Comparison of ENCODE assay signal across 8 cellular contexts in genomic region chr12:113591480-113591971, GRCh38.
DNase-seq lines count a peak whose midpoint lies in the region; ATAC-seq, FAIRE-seq and TF ChIP-seq lines count a peak whose summit lies in the region.

No MANE protein-coding gene starts in this region.

- peak overlapping the region; percentile 95 for H4K91ac ChIP-seq in H1 (replicated peaks; ENCODE audit: insufficient read length, low read length)

- DNase-seq in left cardiac atrium (peak; percentile 20), cardiac septum (ENCODE audit: low spot score) (no peak), NCI-H2227 treated with DMSO at 0.1 percent for 48 hours (lab: John Stamatoyannopoulos, UW) (peak; percentile 67), H1 (ENCODE audit: low read depth in 1 of 2, low spot score in 2 of 2) (peak in 1 of 2 experiments; percentile 62), upper lobe of right lung (peak; percentile 80), medulla oblongata (ENCODE audit: extremely low spot score) (no peak), G401 (ENCODE audit: low spot score) (no peak)

- no peak overlapping the region for H3K27ac ChIP-seq in H1 (ENCODE audit: low read depth, low read length)
- H3K27ac ChIP-seq in upper lobe of right lung = no peak overlapping the region

- TF ChIP-seq CTCF in H1 (IDR thresholded peaks at IDR 0.05; ENCODE audit: control extremely low read depth in 1 of 3, insufficient read depth in 1 of 3, low read depth in 1 of 3, low read length in 3 of 3) (no peak), upper lobe of right lung (IDR thresholded peaks at IDR 0.05) (no peak)

- peaks cover 0 to 5% of the 10 kb centered on the region in 2 experiments; a peak in 1 of 4 replicates for H3K9me3 ChIP-seq in H1 (ENCODE audit: insufficient read depth in 2 of 2, low read depth in 1 of 2, low read length in 1 of 2)
- H3K9me3 ChIP-seq in upper lobe of right lung = no peaks in the 10 kb centered on the region

- no peak for TF ChIP-seq POLR2A in H1 (IDR thresholded peaks at IDR 0.05; ENCODE audit: control extremely low read depth in 1 of 2, low read depth in 2 of 2, low read length in 2 of 2)

- POLR2A ChIA-PET in H1 (lab: Charles Lee; ENCODE audit: partially characterized antibody) = interaction anchor here (1.0 to 2.1 kb wide), 3 partner anchors 18 to 95 kb away, joined by 3 to 11 read pairs (median 3); no protein-coding TSS in a partner anchor

- peak overlapping the region; percentile 82; the same call in 1 of the 2 replicates for H2BK12ac ChIP-seq in H1 (ENCODE audit: low read depth, low read length)

- H2BK20ac ChIP-seq in H1 (ENCODE audit: low read length) = no peak overlapping the region

- 4% methylated on average over 39 of the region's 46 CpGs; no CpG with 5 or more reads in 1 of the 2 experiments for WGBS in H1 (ENCODE audit: extremely low coverage in 1 of 2, insufficient coverage in 1 of 2, insufficient read length in 1 of 2, insufficient replicate concordance in 2 of 2, low coverage in 1 of 2, low lambda C conversion rate in 2 of 2, missing lambda C conversion rate in 1 of 2), 2 experiments

- H3K79me1 ChIP-seq in H1 (ENCODE audit: low read depth, low read length) = no peaks in the 10 kb centered on the region

- H3K4me1 ChIP-seq in H1 (replicated peaks in 1 of 4; ENCODE audit: control insufficient read depth in 3 of 4, insufficient read depth in 4 of 4, low read length in 3 of 4) = peaks cover 6 to 21% (median 17%) of the 10 kb centered on the region in 4 experiments; a peak in 5 of 7 replicates
- no peaks in the 10 kb centered on the region for H3K4me1 ChIP-seq in upper lobe of right lung

- no peak overlapping the region for H3K23ac ChIP-seq in H1 (ENCODE audit: insufficient read length)

- no peak overlapping the region for H2AFZ ChIP-seq in H1 (ENCODE audit: low read length)

- no peak overlapping the region for H3K9ac ChIP-seq in H1 (replicated peaks in 1 of 4; ENCODE audit: extremely low read depth in 1 of 4, low read depth in 3 of 4, low read length in 3 of 4)

- peak overlapping the region; percentile 17 to 60 (median 24); a peak in 7 of 8 replicates for H3K4me3 ChIP-seq in H1 (ENCODE audit: extremely low read depth in 1 of 4, insufficient read depth in 2 of 4, low read depth in 3 of 4, low read length in 4 of 4)
- H3K4me3 ChIP-seq in upper lobe of right lung = peak overlapping the region; percentile 10

- H4K5ac ChIP-seq in H1 (ENCODE audit: insufficient read length, low read depth, low read length) = no peak overlapping the region

- peak overlapping the region; percentile 36; the same call in 1 of the 2 replicates for H2BK15ac ChIP-seq in H1 (ENCODE audit: low read length)

- peak overlapping the region; percentile 59 to 62 for H3K4me2 ChIP-seq in H1 (ENCODE audit: insufficient read depth in 1 of 2, low read depth in 2 of 2, low read length in 2 of 2)

- no peak overlapping the region for H3K56ac ChIP-seq in H1 (replicated peaks; ENCODE audit: insufficient read length, low read depth, low read length)

- no peak overlapping the region for H3K14ac ChIP-seq in H1 (ENCODE audit: insufficient read length)

- no peak overlapping the region for H2BK120ac ChIP-seq in H1 (replicated peaks; ENCODE audit: low read depth, low read length)

- in situ Hi-C loops in G401 (cut with HindIII; ENCODE audit: low sequenced_read_pairs) = no loop called here

- H4K8ac ChIP-seq in H1 (ENCODE audit: extremely low read depth, insufficient read depth, low read length) = no peak overlapping the region

- no peak for TF ChIP-seq RAD21 in H1 (IDR thresholded peaks at IDR 0.05 in 1 of 2, conservative IDR thresholded peaks at IDR 0.05 in 1 of 2; ENCODE audit: low read depth in 2 of 2, low read length in 2 of 2)

- H2BK5ac ChIP-seq in H1 (ENCODE audit: low read depth, low read length) = no peak overlapping the region

- intact Hi-C loops in left cardiac atrium (cut with DNase I) (no loop called here), cardiac septum (cut with DNase I) (no loop called here), upper lobe of right lung (cut with DNase I) (no loop called here)

- CTCF ChIA-PET in H1 (lab: Charles Lee; ENCODE audit: partially characterized antibody) = interaction anchor here (0.8 to 1.8 kb wide), 7 partner anchors 10 to 140 kb away, joined by 3 to 7 read pairs (median 4); no protein-coding TSS in a partner anchor

- no peaks in the 10 kb centered on the region for H3K79me2 ChIP-seq in H1 (ENCODE audit: control insufficient read depth in 1 of 2, insufficient read depth in 2 of 2, low read length in 2 of 2)

- H2AK5ac ChIP-seq in H1 (ENCODE audit: low read depth, low read length) = no peak overlapping the region

- FAIRE-seq in H1 (lab: Jason Lieb, UNC) = no peak

- H3K36me3 ChIP-seq in H1 (ENCODE audit: control insufficient read depth in 2 of 4, insufficient read depth in 4 of 4, low read length in 3 of 4) (no peaks in the 10 kb centered on the region), upper lobe of right lung (no peaks in the 10 kb centered on the region)

- peaks cover 12% of the 10 kb centered on the region; the same call in 1 of the 2 replicates for H3K23me2 ChIP-seq in H1 (ENCODE audit: low read depth, low read length)

- H3K18ac ChIP-seq in H1 (ENCODE audit: extremely low read depth, low read length) = 0 out of 2 replicates have a peak overlapping the region, but pooled peaks have one; percentile 41

- H3K4ac ChIP-seq in H1 (replicated peaks; ENCODE audit: insufficient read length, low read depth, low read length) = no peak overlapping the region

- no peak for TF ChIP-seq EP300 in H1 (IDR thresholded peaks at IDR 0.05; ENCODE audit: borderline replicate concordance in 1 of 2, low read depth in 2 of 2, low read length in 2 of 2)

- peaks cover 0 to 9% (median 1%) of the 10 kb centered on the region in 4 experiments; a peak in 4 of 7 replicates for H3K27me3 ChIP-seq in H1 (replicated peaks in 1 of 4; ENCODE audit: control insufficient read depth in 3 of 4, extremely low read depth in 1 of 4, insufficient read depth in 3 of 4, low read length in 3 of 4)
- peaks cover 45% of the 10 kb centered on the region for H3K27me3 ChIP-seq in upper lobe of right lung

- H4K20me1 ChIP-seq in H1 (replicated peaks in 1 of 2; ENCODE audit: control insufficient read depth in 1 of 2, insufficient read depth in 2 of 2, low read length in 2 of 2) = no peaks in the 10 kb centered on the region

- ATAC-seq in left cardiac atrium (no peak), upper lobe of right lung (peak; percentile 80), GM19467 (IDR thresholded peaks at IDR 0.05; ENCODE audit: unreplicated experiment) (no peak)

TF ChIP-seq in H1, 55 proteins besides CTCF, POLR2A, EP300 and RAD21:
- TF ChIP-seq SIX5 (IDR thresholded peaks at IDR 0.05; ENCODE audit: low read depth, low read length) (no peak), MAX (IDR thresholded peaks at IDR 0.05) (peak; percentile 13; the same call in 1 of the 2 replicates), RFX5 (IDR thresholded peaks at IDR 0.05; ENCODE audit: borderline replicate concordance, low read depth, low read length) (no peak), E2F6 (IDR thresholded peaks at IDR 0.05) (no peak; the same call in 1 of the 2 replicates), SIN3A (conservative IDR thresholded peaks at IDR 0.05 in 1 of 2, IDR thresholded peaks at IDR 0.05 in 1 of 2; ENCODE audit: low read depth in 1 of 2, low read length in 2 of 2) (no peak), NRF1 (IDR thresholded peaks at IDR 0.05; ENCODE audit: low read depth, low read length) (no peak), NANOG (IDR thresholded peaks at IDR 0.05; ENCODE audit: insufficient read depth, low read depth, low read length, poor library complexity, severe bottlenecking) (no peak), TCF12 (IDR thresholded peaks at IDR 0.05; ENCODE audit: low read depth, low read length) (no peak), JUND (IDR thresholded peaks at IDR 0.05; ENCODE audit: low read length) (no peak), GTF2F1 (IDR thresholded peaks at IDR 0.05; ENCODE audit: borderline replicate concordance, low read depth, low read length) (no peak), BRCA1 (IDR thresholded peaks at IDR 0.05; ENCODE audit: low read depth, low read length) (no peak), CBX5 (IDR thresholded peaks at IDR 0.05; ENCODE audit: low read depth, low read length) (no peak), KDM4A (IDR thresholded peaks at IDR 0.05; ENCODE audit: low read depth, low read length, severe bottlenecking) (peak; percentile 57)
TF ChIP-seq in H1: peak in this region for 2.

Comparison
In these comparisons a context has a peak if more than half of its experiments do, and no peak if none do; other contexts are left out.
1. DNase-seq: peak in left cardiac atrium (single experiment), NCI-H2227 treated with DMSO at 0.1 percent for 48 hours (single experiment) and upper lobe of right lung (single experiment); none in cardiac septum (single experiment), medulla oblongata (single experiment) and G401 (single experiment).